9 cellular contexts compared by ENCODE assay signal in genomic region chr4:173529505-173530325, GRCh38. TPM values are rescaled to one million over a fixed set of nuclear protein-coding genes. Genes with fewer than 3 reads are reported as not detected.
DNase-seq lines count a peak whose midpoint lies in the region; ATAC-seq, FAIRE-seq and TF ChIP-seq lines count a peak whose summit lies in the region.
"Had no signal": no experiment of that assay in that cellular context is flagged by ENCODE, and none has a peak within 500 bp of the region (broad histone marks: within the 10 kb centered on the region; RNA-seq: fewer than 3 reads in every experiment).

Gene HAND2, minus strand, starts transcription at chr4:173530229. Its CDS starts 940 bp downstream, at chr4:173529289.

- H3K4me1 ChIP-seq in HUES6 (ENCODE audit: control insufficient read depth, insufficient read depth, low read length) (peaks cover 46% of the 10 kb centered on the region), right cardiac atrium (ENCODE audit: control insufficient read depth, insufficient read depth, low read length) (no peaks in the 10 kb centered on the region)

- no peak for ATAC-seq in activated T-cell treated with anti-CD3 and anti-CD28 coated beads, Interleukin-2, amount 50 U/mL, for 72 hours (replicated peaks in 1 of 2)
- peak; percentile 85 for ATAC-seq in right cardiac atrium
- ATAC-seq in stimulated activated naive B cell treated with anti-CD40 and anti-IgM and Interleukin-4, amounts not matched to agents 10 μg/mL and 1 μg/mL and 100 μg/mL, for 72 hours (replicated peaks): no peak

- intact Hi-C loops in right cardiac atrium (cut with DNase I): loop anchor here (5.0 to 10.0 kb wide), 4 partner anchors 165 to 463 kb away; no protein-coding TSS in a partner anchor

- H3K9me3 Mint-ChIP-seq in activated T-cell treated with anti-CD3 and anti-CD28 coated beads, Interleukin-2, amount 50 U/mL, for 72 hours: no peaks in the 10 kb centered on the region
- peaks cover 6 to 13% of the 10 kb centered on the region in 2 donors for H3K9me3 Mint-ChIP-seq in stimulated activated naive B cell treated with anti-CD40 and anti-IgM and Interleukin-4, amounts not matched to agents 10 μg/mL and 1 μg/mL and 100 μg/mL, for 72 hours

- H3K27ac ChIP-seq in HUES6 (ENCODE audit: low read depth, low read length) (no peak within 1 kb of the TSS), right cardiac atrium (ENCODE audit: low read length) (peak within 1 kb of the TSS; percentile 95)

- H3K4me3 ChIP-seq in AG10803 (ENCODE audit: low read length) (peak within 1 kb of the TSS; percentile 71), HUES6 (ENCODE audit: low read depth, low read length) (peak within 1 kb of the TSS; percentile 61), right cardiac atrium (ENCODE audit: low read length) (peak within 1 kb of the TSS; percentile 59)

- H3K36me3 Mint-ChIP-seq in activated T-cell treated with anti-CD3 and anti-CD28 coated beads, Interleukin-2, amount 50 U/mL, for 72 hours (ENCODE audit: insufficient read depth in 2 of 2): peaks cover 7% of the 10 kb centered on the region in 2 donors
- H3K36me3 Mint-ChIP-seq in stimulated activated naive B cell treated with anti-CD40 and anti-IgM and Interleukin-4, amounts not matched to agents 10 μg/mL and 1 μg/mL and 100 μg/mL, for 72 hours: peaks cover 16 to 17% of the 10 kb centered on the region in 2 donors

- peak within 1 kb of the TSS; percentile 86 for H3K27ac Mint-ChIP-seq in activated T-cell treated with anti-CD3 and anti-CD28 coated beads, Interleukin-2, amount 50 U/mL, for 72 hours
- H3K27ac Mint-ChIP-seq in stimulated activated naive B cell treated with anti-CD40 and anti-IgM and Interleukin-4, amounts not matched to agents 10 μg/mL and 1 μg/mL and 100 μg/mL, for 72 hours: peak within 1 kb of the TSS; percentile 84

- in situ Hi-C loops in ACHN (cut with HindIII; ENCODE audit: low pct_ligation_motif_present, low pct_unique_long_range_greater_than_20kb, low sequenced_read_pairs): no loop called here

- no peak for FAIRE-seq in RCC 7860 (lab: Jason Lieb, UNC)

- H3K9me3 ChIP-seq in HUES6 (ENCODE audit: control insufficient read depth, insufficient read depth, low read depth, low read length): no peaks in the 10 kb centered on the region
- no peaks in the 10 kb centered on the region for H3K9me3 ChIP-seq in right cardiac atrium (ENCODE audit: control insufficient read depth, low read length)

- peaks cover 99% of the 10 kb centered on the region for H3K27me3 ChIP-seq in HUES6 (ENCODE audit: control insufficient read depth, insufficient read depth, low read length)
- H3K27me3 ChIP-seq in right cardiac atrium (ENCODE audit: control insufficient read depth, insufficient read depth): no peaks in the 10 kb centered on the region

- H3K4me1 Mint-ChIP-seq in activated T-cell treated with anti-CD3 and anti-CD28 coated beads, Interleukin-2, amount 50 U/mL, for 72 hours (ENCODE audit: low read depth): peaks cover 39% of the 10 kb centered on the region
- peaks cover 5 to 26% of the 10 kb centered on the region in 2 donors for H3K4me1 Mint-ChIP-seq in stimulated activated naive B cell treated with anti-CD40 and anti-IgM and Interleukin-4, amounts not matched to agents 10 μg/mL and 1 μg/mL and 100 μg/mL, for 72 hours

- no peak for TF ChIP-seq CTCF in AG10803 (conservative IDR thresholded peaks at IDR 0.05; ENCODE audit: low read length)

- DNase-seq in AG10803 (ENCODE audit: low read depth) (peak; percentile 73), right cardiac atrium (peak; percentile 89 to 96 (median 94)), kidney tubule cell (ENCODE audit: low spot score) (no peak), RCC 7860 (ENCODE audit: low spot score) (no peak), ACHN (no peak)
- DNase-seq in activated T-cell treated with anti-CD3 and anti-CD28 coated beads, Interleukin-2, amount 50 U/mL, for 72 hours: no peak
- DNase-seq in stimulated activated naive B cell treated with anti-CD40 and anti-IgM and Interleukin-4, amounts not matched to agents 10 μg/mL and 1 μg/mL and 100 μg/mL, for 72 hours: no peak

- peak within 1 kb of the TSS; percentile 88 to 89 for H3K4me3 Mint-ChIP-seq in activated T-cell treated with anti-CD3 and anti-CD28 coated beads, Interleukin-2, amount 50 U/mL, for 72 hours
- peak within 1 kb of the TSS; percentile 65 to 67 for H3K4me3 Mint-ChIP-seq in stimulated activated naive B cell treated with anti-CD40 and anti-IgM and Interleukin-4, amounts not matched to agents 10 μg/mL and 1 μg/mL and 100 μg/mL, for 72 hours

- under 1% methylated on average over 77 of the region's 77 CpGs for WGBS in right cardiac atrium

- peak within 1 kb of the TSS; percentile 65 for H3K9ac ChIP-seq in HUES6 (ENCODE audit: low read length)

- peaks cover 94% of the 10 kb centered on the region for H3K27me3 Mint-ChIP-seq in activated T-cell treated with anti-CD3 and anti-CD28 coated beads, Interleukin-2, amount 50 U/mL, for 72 hours (ENCODE audit: low read depth)
- H3K27me3 Mint-ChIP-seq in stimulated activated naive B cell treated with anti-CD40 and anti-IgM and Interleukin-4, amounts not matched to agents 10 μg/mL and 1 μg/mL and 100 μg/mL, for 72 hours: peaks cover 80 to 92% of the 10 kb centered on the region in 2 donors

- H3K36me3 ChIP-seq in HUES6 (ENCODE audit: control insufficient read depth, insufficient read depth, low read length): no peaks in the 10 kb centered on the region

RNA-seq across cellular contexts. Expression of gene HAND2, which starts in this region (rescaled TPM):
- total RNA-seq in activated T-cell treated with anti-CD3 and anti-CD28 coated beads, Interleukin-2, amount 50 U/mL, for 72 hours: not detected
- 100 to 1,000 TPM in 3 of 4 donors, 10 to 100 TPM in 1; 69.3 to 154 (median 136) TPM for total RNA-seq in right cardiac atrium
- 115 TPM for polyA plus RNA-seq in right cardiac atrium
- total RNA-seq: dermis microvascular lymphatic vessel endothelial cell had no signal

Comparison
In these comparisons a context has a peak if more than half of its experiments do, and no peak if none do; other contexts are left out.
1. RNA of gene HAND2 (total RNA-seq): 69.3 to 154 TPM in right cardiac atrium; not detected in activated T-cell treated with anti-CD3 and anti-CD28 coated beads, Interleukin-2, amount 50 U/mL, for 72 hours; every median in the first group is over 10 times any median in the second.
2. DNase-seq: peak in AG10803 (single experiment) and right cardiac atrium (3 of 3); none in activated T-cell treated with anti-CD3 and anti-CD28 coated beads, Interleukin-2, amount 50 U/mL, for 72 hours (0 of 2), stimulated activated naive B cell treated with anti-CD40 and anti-IgM and Interleukin-4, amounts not matched to agents 10 μg/mL and 1 μg/mL and 100 μg/mL, for 72 hours (single experiment), kidney tubule cell (single experiment), RCC 7860 (single experiment) and ACHN (single experiment).
3. ATAC-seq: peak in right cardiac atrium (2 of 2); none in activated T-cell treated with anti-CD3 and anti-CD28 coated beads, Interleukin-2, amount 50 U/mL, for 72 hours (0 of 2) and stimulated activated naive B cell treated with anti-CD40 and anti-IgM and Interleukin-4, amounts not matched to agents 10 μg/mL and 1 μg/mL and 100 μg/mL, for 72 hours (0 of 2).
4. Peak in every context shown above with its lines, with median percentiles within 50 percentile points of each other: H3K4me3 ChIP-seq.